ENCODE assay signal across 18 cellular contexts in genomic region chrX:16700734-16701133, GRCh38. TPM values are rescaled to one million over a fixed set of nuclear protein-coding genes. Genes with fewer than 3 reads are reported as not detected.
DNase-seq lines count a peak whose midpoint lies in the region; ATAC-seq, FAIRE-seq and TF ChIP-seq lines count a peak whose summit lies in the region.
"Had no signal": no experiment of that assay in that cellular context is flagged by ENCODE, and none has a peak within 500 bp of the region (broad histone marks: within the 10 kb centered on the region; RNA-seq: fewer than 3 reads in every experiment).

No MANE protein-coding gene starts in this region.

- no peak overlapping the region for H3K4me3 ChIP-seq in GM23248
- no peak overlapping the region for H3K4me3 ChIP-seq in body of pancreas
- H3K4me3 ChIP-seq in HepG2 (replicated peaks in 1 of 3; ENCODE audit: insufficient read depth in 1 of 3, low read depth in 2 of 3, low read length in 3 of 3) = no peak overlapping the region
- H3K4me3 ChIP-seq: BLaER1 treated with 17β-estradiol and CSF1 and Interleukin-3, amounts not matched to agents 10 nM and 100 nM had no signal

- H3K9ac ChIP-seq in GM23248 (no peak overlapping the region), HepG2 (ENCODE audit: insufficient read depth, low read depth, low read length) (no peak overlapping the region)
- H3K9ac ChIP-seq: BLaER1 treated with 17β-estradiol and CSF1 and Interleukin-3, amounts not matched to agents 10 nM and 100 nM; KMS-11 had no signal

- no peak overlapping the region for H3K27ac Mint-ChIP-seq in T-cell
- H3K27ac Mint-ChIP-seq: CD4-positive, alpha-beta memory T cell had no signal

- H2AFZ ChIP-seq in GM23248 (no peak overlapping the region), HepG2 (ENCODE audit: low read length) (no peak overlapping the region)

- H3K36me3 Mint-ChIP-seq in T-cell = peaks cover 3% of the 10 kb centered on the region

- no peaks in the 10 kb centered on the region for H3K9me2 ChIP-seq in GM23248 (ENCODE audit: insufficient read depth)

- H3K9me3 ChIP-seq in GM23248 (ENCODE audit: low read depth) = no peaks in the 10 kb centered on the region
- no peaks in the 10 kb centered on the region for H3K9me3 ChIP-seq in body of pancreas
- H3K9me3 ChIP-seq in HepG2 (ENCODE audit: low read length) = no peaks in the 10 kb centered on the region
- H3K9me3 ChIP-seq: BLaER1 treated with 17β-estradiol and CSF1 and Interleukin-3, amounts not matched to agents 10 nM and 100 nM had no signal

- 57 to 79% methylated on average over 2 of the region's 2 CpGs for WGBS in GM23248 (ENCODE audit: low coverage in 1 of 2, low lambda C conversion rate in 2 of 2, missing lambda C conversion rate in 2 of 2), 2 experiments
- 37% methylated on average over 2 of the region's 2 CpGs; no CpG with 5 or more reads in 1 of the 2 donors for WGBS in body of pancreas, 2 donors
- 100% methylated on average over 1 of the region's 2 CpGs for WGBS in HepG2 (ENCODE audit: low lambda C conversion rate)

- peak; percentile 2 for DNase-seq in GM23248
- peak; percentile 18 to 37 (median 20) for DNase-seq in body of pancreas
- DNase-seq in HepG2 (ENCODE audit: low spot score) = peak; percentile 48
- DNase-seq in T-cell = no peak
- no peak for DNase-seq in DMS53 (lab: John Stamatoyannopoulos, UW)
- no peak for DNase-seq in GM13977 (ENCODE audit: low spot score)
- DNase-seq: ACHN; CD4-positive, alpha-beta memory T cell; DND-41; GF-D8; GOT3; H9 had no signal

- H3K36me3 ChIP-seq in GM23248 (ENCODE audit: low read depth) = no peaks in the 10 kb centered on the region
- no peaks in the 10 kb centered on the region for H3K36me3 ChIP-seq in body of pancreas (replicated peaks in 1 of 2; ENCODE audit: insufficient read depth in 1 of 2, low read depth in 2 of 2)
- no peaks in the 10 kb centered on the region for H3K36me3 ChIP-seq in HepG2 (replicated peaks in 1 of 2; ENCODE audit: control insufficient read depth in 1 of 2, insufficient read depth in 2 of 2, low read length in 2 of 2)

- ATAC-seq in body of pancreas = peak; percentile 95
- ATAC-seq in HepG2 = peak; percentile 79
- no peak for ATAC-seq in T-cell (replicated peaks in 1 of 4)
- ATAC-seq in GM19324 (IDR thresholded peaks at IDR 0.05; ENCODE audit: low FRiP score, unreplicated experiment) = no peak

- POLR2A ChIA-PET in HepG2 (lab: Yijun Ruan, JAX) (no interaction called here), T-cell (lab: Charles Lee) (no interaction called here)

- TF ChIP-seq EP300 in HepG2 (IDR thresholded peaks at IDR 0.05; ENCODE audit: low read depth in 2 of 2, low read length in 2 of 2) = no peak
- TF ChIP-seq EP300 in HepG2 (CRISPR knock-in tag; IDR thresholded peaks at IDR 0.05; ENCODE audit: borderline replicate concordance) = no peak

- no peak for TF ChIP-seq CTCF in body of pancreas (IDR thresholded peaks at IDR 0.05)
- no peak for TF ChIP-seq CTCF in HepG2 (CRISPR knock-in tag; IDR thresholded peaks at IDR 0.05)
- no peak for TF ChIP-seq CTCF in GM13977 (IDR thresholded peaks at IDR 0.05; ENCODE audit: extremely low read depth, insufficient read depth, missing control alignments)

- no peak overlapping the region for H3K4me3 Mint-ChIP-seq in T-cell
- H3K4me3 Mint-ChIP-seq: CD4-positive, alpha-beta memory T cell; H9 had no signal

- H3K27ac ChIP-seq in GM23248 = no peak overlapping the region
- peak overlapping the region in 3 of 4 donors; percentile 55 to 71 (median 57) for H3K27ac ChIP-seq in body of pancreas
- H3K27ac ChIP-seq in HepG2 (ENCODE audit: extremely low read length, insufficient read depth, low read length) = peak overlapping the region; percentile 18
- H3K27ac ChIP-seq: BLaER1 treated with 17β-estradiol and CSF1 and Interleukin-3, amounts not matched to agents 10 nM and 100 nM; KMS-11 had no signal

- no peaks in the 10 kb centered on the region for H3K4me1 Mint-ChIP-seq in T-cell
- H3K4me1 Mint-ChIP-seq: CD4-positive, alpha-beta memory T cell; H9 had no signal

- no peaks in the 10 kb centered on the region for H3K4me1 ChIP-seq in GM23248 (ENCODE audit: insufficient read depth)
- H3K4me1 ChIP-seq in body of pancreas = peaks cover 22% of the 10 kb centered on the region
- peaks cover 38% of the 10 kb centered on the region for H3K4me1 ChIP-seq in HepG2 (ENCODE audit: insufficient read depth, low read length)
- H3K4me1 ChIP-seq: BLaER1 treated with 17β-estradiol and CSF1 and Interleukin-3, amounts not matched to agents 10 nM and 100 nM had no signal

- no peaks in the 10 kb centered on the region for H3K27me3 ChIP-seq in GM23248 (replicated peaks; ENCODE audit: insufficient read depth)
- no peaks in the 10 kb centered on the region for H3K27me3 ChIP-seq in body of pancreas
- H3K27me3 ChIP-seq in HepG2 (ENCODE audit: control insufficient read depth in 1 of 2, insufficient read depth in 2 of 2, low read length in 2 of 2) = no peaks in the 10 kb centered on the region

- intact Hi-C loops in body of pancreas (cut with DNase I) = no loop called here
- intact Hi-C loops in HepG2 (cut with micrococcal nuclease; ENCODE audit: unreplicated experiment) = no loop called here

- peak; percentile 23 for FAIRE-seq in HepG2 (lab: Jason Lieb, UNC)
- FAIRE-seq: GM18507 had no signal

- no peaks in the 10 kb centered on the region for H4K20me1 ChIP-seq in GM23248 (ENCODE audit: insufficient read depth)
- no peaks in the 10 kb centered on the region for H4K20me1 ChIP-seq in HepG2 (ENCODE audit: insufficient read depth, low read length)

- H3K79me2 ChIP-seq in GM23248 (ENCODE audit: insufficient read depth) (no peaks in the 10 kb centered on the region), HepG2 (ENCODE audit: insufficient read depth, low read length) (no peaks in the 10 kb centered on the region)

- CTCF ChIA-PET in HepG2 (lab: Yijun Ruan, JAX; ENCODE audit: low intra/inter-chr PET ratio, low total read pairs) = no interaction called here
- CTCF ChIA-PET in T-cell (lab: Charles Lee) = no interaction called here

- TF ChIP-seq POLR2A in body of pancreas (IDR thresholded peaks at IDR 0.05) = peak in 2 of 3 donors; percentile 16 to 24
- no peak for TF ChIP-seq POLR2A in HepG2 (IDR thresholded peaks at IDR 0.05; ENCODE audit: insufficient read depth in 1 of 2, low read depth in 2 of 2, low read length in 2 of 2)

- H3K27me3 Mint-ChIP-seq in T-cell = peaks cover 0 to 3% of the 10 kb centered on the region in 2 donors
- H3K27me3 Mint-ChIP-seq: CD4-positive, alpha-beta memory T cell had no signal

- H3K9me3 Mint-ChIP-seq in T-cell = no peaks in the 10 kb centered on the region
- H3K9me3 Mint-ChIP-seq: CD4-positive, alpha-beta memory T cell; H9 had no signal

- in situ Hi-C loops in GM23248 (cut with MboI) = no loop called here
- in situ Hi-C loops in HepG2 (cut with HindIII; ENCODE audit: extremely low pct_ligation_motif_present, low pct_unique_long_range_greater_than_20kb) = no loop called here
- in situ Hi-C loops in GM13977 (cut with MboI; ENCODE audit: low pct_unique_long_range_greater_than_20kb, low sequenced_read_pairs, unreplicated experiment) = no loop called here

- H3K4me2 ChIP-seq in GM23248 (ENCODE audit: unreplicated experiment) = no peak overlapping the region
- no peak overlapping the region for H3K4me2 ChIP-seq in HepG2 (ENCODE audit: low read depth, low read length)
- H3K4me2 ChIP-seq: BLaER1 treated with 17β-estradiol and CSF1 and Interleukin-3, amounts not matched to agents 10 nM and 100 nM; KMS-11 had no signal

- TF ChIP-seq RAD21 in HepG2 (CRISPR knock-in tag; IDR thresholded peaks at IDR 0.05) = no peak

- H3F3A ChIP-seq in GM23248 (ENCODE audit: insufficient read depth) = no peaks in the 10 kb centered on the region

- BruUV-seq in HepG2 (replicated peaks; lab: Mats Ljungman, UMichigan) = no TSS peak

RNA-seq across cellular contexts. Expression of gene CTPS2, which starts 11.7 kb away (rescaled TPM):
- total RNA-seq in GM23248 (2014; rRNA removed; shearing (Covaris generic)) = 5.8 and 8.0 TPM in 2 replicates
- polyA plus RNA-seq in GM23248 (2016; fragmentation: Nextera tagmentation; extraction: Ambion mirVana) (3.7 and 4.4 TPM in 2 replicates), HepG2 (2011; rRNA removed) (8.3 and 10.3 TPM in 2 replicates)
- total RNA-seq in body of pancreas (10 to 100 TPM; 13.2 to 16.6 TPM), HepG2 (2016; rRNA removed; fragmentation: Illumina TruSeq; extraction: Trizol) (26.1 and 32.2 TPM in 2 replicates), T-cell (1 to 10 TPM; 5.2 to 6.7 (median 5.7) TPM)
- total RNA-seq in HepG2 (2016; cell fraction: cytosol; rRNA removed; fragmentation: Illumina TruSeq; extraction: Trizol; ENCODE audit: low read depth) = 5.7 and 7.5 TPM in 2 replicates
- 23.8 and 33.8 TPM in 2 replicates for total RNA-seq in HepG2 (2016; cell fraction: insoluble cytoplasmic fraction; rRNA removed; fragmentation: Illumina TruSeq; extraction: Trizol)
- 10.1 and 10.8 TPM in 2 replicates for total RNA-seq in HepG2 (2016; cell fraction: membrane; rRNA removed; fragmentation: Illumina TruSeq; extraction: Trizol)
- 23.4 and 23.8 TPM in 2 replicates for total RNA-seq in HepG2 (2016; cell fraction: nucleus; rRNA removed; fragmentation: Illumina TruSeq; extraction: Trizol)
- 5.8 and 7.1 TPM in 2 replicates for polyA plus RNA-seq in HepG2 (2011; cell fraction: cytosol; rRNA removed)
- polyA plus RNA-seq in HepG2 (2011; cell fraction: nucleus; rRNA removed) = 7.3 and 8.8 TPM in 2 replicates
- polyA plus RNA-seq in HepG2 (2012) = 11.7 and 14.7 TPM in 2 replicates
- 2.5 TPM in 2 replicates for polyA plus RNA-seq in HepG2 (2016; cell fraction: cytosol; fragmentation: Illumina TruSeq; extraction: Trizol; ENCODE audit: low read depth)
- polyA plus RNA-seq in HepG2 (2016; cell fraction: insoluble cytoplasmic fraction; fragmentation: Illumina TruSeq; extraction: Trizol; ENCODE audit: low read depth) = 26.9 and 27.1 TPM in 2 replicates
- 6.7 and 8.0 TPM in 2 replicates for polyA plus RNA-seq in HepG2 (2016; cell fraction: membrane; fragmentation: Illumina TruSeq; extraction: Trizol; ENCODE audit: low read depth)
- 34.0 and 40.8 TPM in 2 replicates for polyA plus RNA-seq in HepG2 (2016; cell fraction: nucleus; fragmentation: Illumina TruSeq; extraction: Trizol; ENCODE audit: insufficient read depth, low read depth)
- 10.5 and 22.3 TPM in 2 replicates for polyA minus RNA-seq in HepG2 (2011; rRNA and poly(A)+ RNA removed; ENCODE audit: low replicate concordance)
- 11.4 and 11.9 TPM in 2 replicates for polyA minus RNA-seq in HepG2 (2011; cell fraction: cytosol; rRNA and poly(A)+ RNA removed)
- polyA minus RNA-seq in HepG2 (2011; cell fraction: nucleus; rRNA and poly(A)+ RNA removed) = 21.0 and 28.7 TPM in 2 replicates

RNA-seq across cellular contexts. Expression of gene SYAP1, which starts 18.7 kb away (rescaled TPM):
- total RNA-seq in GM23248 (2014; rRNA removed; shearing (Covaris generic)) = 24.4 and 30.8 TPM in 2 replicates
- 32.1 and 36.4 TPM in 2 replicates for polyA plus RNA-seq in GM23248 (2016; fragmentation: Nextera tagmentation; extraction: Ambion mirVana)
- 10 to 100 TPM; 15.3 to 15.8 TPM for total RNA-seq in body of pancreas
- 18.5 and 25.3 TPM in 2 replicates for total RNA-seq in HepG2 (2016; rRNA removed; fragmentation: Illumina TruSeq; extraction: Trizol)
- total RNA-seq in HepG2 (2016; cell fraction: cytosol; rRNA removed; fragmentation: Illumina TruSeq; extraction: Trizol; ENCODE audit: low read depth) = 1.8 and 2.4 TPM in 2 replicates
- 17.7 and 30.0 TPM in 2 replicates for total RNA-seq in HepG2 (2016; cell fraction: insoluble cytoplasmic fraction; rRNA removed; fragmentation: Illumina TruSeq; extraction: Trizol)
- 6.9 and 7.3 TPM in 2 replicates for total RNA-seq in HepG2 (2016; cell fraction: membrane; rRNA removed; fragmentation: Illumina TruSeq; extraction: Trizol)
- total RNA-seq in HepG2 (2016; cell fraction: nucleus; rRNA removed; fragmentation: Illumina TruSeq; extraction: Trizol) = 10.0 and 11.8 TPM in 2 replicates
- 4.3 and 4.9 TPM in 2 replicates for polyA plus RNA-seq in HepG2 (2011; rRNA removed)
- 4.1 and 4.7 TPM in 2 replicates for polyA plus RNA-seq in HepG2 (2011; cell fraction: cytosol; rRNA removed)
- polyA plus RNA-seq in HepG2 (2011; cell fraction: nucleus; rRNA removed) = 1.4 and 2.1 TPM in 2 replicates
- 9.0 and 13.4 TPM in 2 replicates for polyA plus RNA-seq in HepG2 (2012)
- 2.0 and 2.2 TPM in 2 replicates for polyA plus RNA-seq in HepG2 (2016; cell fraction: cytosol; fragmentation: Illumina TruSeq; extraction: Trizol; ENCODE audit: low read depth)
- polyA plus RNA-seq in HepG2 (2016; cell fraction: insoluble cytoplasmic fraction; fragmentation: Illumina TruSeq; extraction: Trizol; ENCODE audit: low read depth) = 29.4 TPM in 2 replicates
- polyA plus RNA-seq in HepG2 (2016; cell fraction: membrane; fragmentation: Illumina TruSeq; extraction: Trizol; ENCODE audit: low read depth) = 4.6 and 4.9 TPM in 2 replicates
- 10.1 and 12.0 TPM in 2 replicates for polyA plus RNA-seq in HepG2 (2016; cell fraction: nucleus; fragmentation: Illumina TruSeq; extraction: Trizol; ENCODE audit: insufficient read depth, low read depth)
- polyA minus RNA-seq in HepG2 (2011; rRNA and poly(A)+ RNA removed; ENCODE audit: low replicate concordance) = 3.2 and 10.1 TPM in 2 replicates
- polyA minus RNA-seq in HepG2 (2011; cell fraction: cytosol; rRNA and poly(A)+ RNA removed) = 3.6 and 4.2 TPM in 2 replicates
- polyA minus RNA-seq in HepG2 (2011; cell fraction: nucleus; rRNA and poly(A)+ RNA removed) = 5.7 and 5.9 TPM in 2 replicates
- total RNA-seq in T-cell = 10 to 100 TPM; 12.5 to 53.2 (median 19.3) TPM

RNA-seq across cellular contexts. Expression of gene S100G, which starts 50.8 kb away (rescaled TPM):
- total RNA-seq in GM23248 (2014; rRNA removed; shearing (Covaris generic)) = not detected in 2 replicates
- polyA plus RNA-seq in GM23248 (2016; fragmentation: Nextera tagmentation; extraction: Ambion mirVana) (not detected in 2 replicates), HepG2 (2011; rRNA removed) (not detected in 2 replicates)
- total RNA-seq in body of pancreas (not detected), HepG2 (2016; rRNA removed; fragmentation: Illumina TruSeq; extraction: Trizol) (not detected in 2 replicates), T-cell (not detected)
- not detected in 2 replicates for total RNA-seq in HepG2 (2016; cell fraction: cytosol; rRNA removed; fragmentation: Illumina TruSeq; extraction: Trizol; ENCODE audit: low read depth)
- total RNA-seq in HepG2 (2016; cell fraction: insoluble cytoplasmic fraction; rRNA removed; fragmentation: Illumina TruSeq; extraction: Trizol) = not detected in 2 replicates
- not detected in 2 replicates for total RNA-seq in HepG2 (2016; cell fraction: membrane; rRNA removed; fragmentation: Illumina TruSeq; extraction: Trizol)
- total RNA-seq in HepG2 (2016; cell fraction: nucleus; rRNA removed; fragmentation: Illumina TruSeq; extraction: Trizol) = not detected in 2 replicates
- polyA plus RNA-seq in HepG2 (2011; cell fraction: cytosol; rRNA removed) = not detected in 2 replicates
- polyA plus RNA-seq in HepG2 (2011; cell fraction: nucleus; rRNA removed) = not detected in 2 replicates
- polyA plus RNA-seq in HepG2 (2012) = not detected in 2 replicates
- not detected in 2 replicates for polyA plus RNA-seq in HepG2 (2016; cell fraction: cytosol; fragmentation: Illumina TruSeq; extraction: Trizol; ENCODE audit: low read depth)
- not detected in 2 replicates for polyA plus RNA-seq in HepG2 (2016; cell fraction: insoluble cytoplasmic fraction; fragmentation: Illumina TruSeq; extraction: Trizol; ENCODE audit: low read depth)
- not detected in 2 replicates for polyA plus RNA-seq in HepG2 (2016; cell fraction: membrane; fragmentation: Illumina TruSeq; extraction: Trizol; ENCODE audit: low read depth)
- not detected in 2 replicates for polyA plus RNA-seq in HepG2 (2016; cell fraction: nucleus; fragmentation: Illumina TruSeq; extraction: Trizol; ENCODE audit: insufficient read depth, low read depth)
- not detected in 2 replicates for polyA minus RNA-seq in HepG2 (2011; rRNA and poly(A)+ RNA removed; ENCODE audit: low replicate concordance)
- polyA minus RNA-seq in HepG2 (2011; cell fraction: cytosol; rRNA and poly(A)+ RNA removed) = not detected in 2 replicates
- not detected in 2 replicates for polyA minus RNA-seq in HepG2 (2011; cell fraction: nucleus; rRNA and poly(A)+ RNA removed)
- total RNA-seq: A172; CD4-positive, alpha-beta memory T cell; H9; HT1080 had no signal
- polyA plus RNA-seq: CD4-positive, alpha-beta memory T cell had no signal

Comparison
In these comparisons a context has a peak if more than half of its experiments do, and no peak if none do; other contexts are left out.
1. DNase-seq: peak in GM23248 (single experiment), body of pancreas (4 of 4) and HepG2 (single experiment); none in T-cell (0 of 34), DMS53 (single experiment) and GM13977 (single experiment).
2. ATAC-seq: peak in body of pancreas (single experiment) and HepG2 (single experiment); none in T-cell (0 of 4) and GM19324 (single experiment).
3. POLR2A ChIP-seq: peak in body of pancreas (2 of 3); none in HepG2 (0 of 2).